ENCODE assay signal across 23 cellular contexts in genomic region chr5:111859031-111859430, GRCh38.
DNase-seq lines count a peak whose midpoint lies in the region; ATAC-seq and TF ChIP-seq lines count a peak whose summit lies in the region.
"Had no signal": no experiment of that assay in that cellular context is flagged by ENCODE, and none has a peak within 500 bp of the region (broad histone marks: within the 10 kb centered on the region; RNA-seq: fewer than 3 reads in every experiment).

No MANE protein-coding gene starts in this region.

- no peaks in the 10 kb centered on the region for H3K36me3 Mint-ChIP-seq in activated naive CD4-positive, alpha-beta T cell treated with anti-CD3 and anti-CD28 coated beads, Interleukin-2, amount 50 U/mL, for 72 hours
- H3K36me3 Mint-ChIP-seq: activated CD4-positive, alpha-beta memory T cell treated with anti-CD3 and anti-CD28 coated beads for 36 hours had no signal

- TF ChIP-seq CTCF in heart left ventricle (IDR thresholded peaks at IDR 0.05): no peak

- no peaks in the 10 kb centered on the region for H3K36me3 ChIP-seq in heart left ventricle
- H3K36me3 ChIP-seq: cardiac muscle cell, sigmoid colon, WERI-Rb-1 had no signal

- no peaks in the 10 kb centered on the region for H3K27me3 ChIP-seq in heart left ventricle
- H3K27me3 ChIP-seq: cardiac muscle cell, sigmoid colon had no signal

- peak overlapping the region in 4 of 12 donors; percentile 13 to 52 (median 42) for H3K27ac ChIP-seq in heart left ventricle
- H3K27ac ChIP-seq: cardiac muscle cell, WERI-Rb-1 had no signal

- no peaks in the 10 kb centered on the region for H3K9me3 ChIP-seq in heart left ventricle
- H3K9me3 ChIP-seq: sigmoid colon had no signal

- peak; percentile 38 for DNase-seq in GM03348 (ENCODE audit: low spot score)
- DNase-seq in astrocyte of the hippocampus (ENCODE audit: low read depth, low spot score): peak; percentile 69
- no peak for DNase-seq in heart left ventricle
- peak; percentile 57 for DNase-seq in skeletal muscle cell (ENCODE audit: low read depth)
- no peak for DNase-seq in stimulated activated CD4-positive, alpha-beta T cell treated with anti-CD3 and anti-CD28 coated beads, Interleukin-4, amount 100 ng/mL, for 1 hour
- no peak for DNase-seq in activated T-cell treated with anti-CD3 and anti-CD28 coated beads, Interleukin-2, amount 50 U/mL, for 48 hours
- DNase-seq in UCSD-AML1 (lab: John Stamatoyannopoulos, UW; ENCODE audit: unreplicated experiment): no peak
- DNase-seq in activated naive CD4-positive, alpha-beta T cell treated with anti-CD3 and anti-CD28 coated beads, Interleukin-2, amount 50 U/mL, for 72 hours (ENCODE audit: low spot score in 2 of 2): no peak
- DNase-seq: activated CD4-positive, alpha-beta memory T cell treated with anti-CD3 and anti-CD28 coated beads for 36 hours; activated naive CD4-positive, alpha-beta T cell treated with anti-CD3 and anti-CD28 coated beads for 36 hours; activated T-cell treated with anti-CD3 and anti-CD28 coated beads, Interleukin-2, amount 50 U/mL, for 1 hour; HFFc6; KBM-7; MV-4-11; NCI-H1930; NCI-H524 treated with DMSO at 0.1 percent for 48 hours; SHP77 treated with DMSO at 0.1 percent for 48 hours; sigmoid colon; stimulated activated CD4-positive, alpha-beta T cell treated with anti-CD3 and anti-CD28 coated beads, Interleukin-2, amount 100 ng/mL, for 48 hours; WERI-Rb-1 had no signal

- H3K4me3 ChIP-seq in heart left ventricle (no peak overlapping the region), skeletal muscle cell (ENCODE audit: low read depth, low read length) (no peak overlapping the region)
- H3K4me3 ChIP-seq: cardiac muscle cell, sigmoid colon had no signal

- intact Hi-C loops in heart left ventricle (cut with DNase I): loop anchor here in 5 of 10 donors (5.0 to 10.0 kb wide), 6 partner anchors 97 to 327 kb away; partner anchors contain the start of gene NREP (in 1 of the 5)

- H3K4me1 ChIP-seq in heart left ventricle: peaks cover 0 to 48% (median 16%) of the 10 kb centered on the region in 12 donors

- H3K9me3 Mint-ChIP-seq in activated naive CD4-positive, alpha-beta T cell treated with anti-CD3 and anti-CD28 coated beads, Interleukin-2, amount 50 U/mL, for 72 hours: peaks cover 5 to 6% of the 10 kb centered on the region in 2 donors
- H3K9me3 Mint-ChIP-seq: activated CD4-positive, alpha-beta memory T cell treated with anti-CD3 and anti-CD28 coated beads for 36 hours; activated naive CD4-positive, alpha-beta T cell treated with anti-CD3 and anti-CD28 coated beads for 36 hours; HFFc6 had no signal

- no peak overlapping the region for H3K27ac Mint-ChIP-seq in activated naive CD4-positive, alpha-beta T cell treated with anti-CD3 and anti-CD28 coated beads, Interleukin-2, amount 50 U/mL, for 72 hours
- H3K27ac Mint-ChIP-seq: activated CD4-positive, alpha-beta memory T cell treated with anti-CD3 and anti-CD28 coated beads for 36 hours; activated naive CD4-positive, alpha-beta T cell treated with anti-CD3 and anti-CD28 coated beads for 36 hours; B cell; HFFc6 had no signal

- no peak for TF ChIP-seq POLR2A in heart left ventricle (IDR thresholded peaks at IDR 0.05)

- ATAC-seq in heart left ventricle: peak; percentile 17 to 87 (median 80)
- ATAC-seq in activated naive CD4-positive, alpha-beta T cell treated with anti-CD3 and anti-CD28 coated beads, Interleukin-2, amount 50 U/mL, for 72 hours: no peak
- ATAC-seq: esophagus mucosa had no signal

Comparison
In these comparisons a context has a peak if more than half of its experiments do, and no peak if none do; other contexts are left out.
1. DNase-seq: peak in GM03348 (single experiment), astrocyte of the hippocampus (single experiment) and skeletal muscle cell (single experiment); none in heart left ventricle (0 of 5), stimulated activated CD4-positive, alpha-beta T cell treated with anti-CD3 and anti-CD28 coated beads, Interleukin-4, amount 100 ng/mL, for 1 hour (single experiment), activated T-cell treated with anti-CD3 and anti-CD28 coated beads, Interleukin-2, amount 50 U/mL, for 48 hours (0 of 2), UCSD-AML1 (single experiment) and activated naive CD4-positive, alpha-beta T cell treated with anti-CD3 and anti-CD28 coated beads, Interleukin-2, amount 50 U/mL, for 72 hours (0 of 2).
2. ATAC-seq: peak in heart left ventricle (4 of 4); none in activated naive CD4-positive, alpha-beta T cell treated with anti-CD3 and anti-CD28 coated beads, Interleukin-2, amount 50 U/mL, for 72 hours (0 of 2).